1 cellular context compared by ENCODE assay signal in the genomic region with DNA sequence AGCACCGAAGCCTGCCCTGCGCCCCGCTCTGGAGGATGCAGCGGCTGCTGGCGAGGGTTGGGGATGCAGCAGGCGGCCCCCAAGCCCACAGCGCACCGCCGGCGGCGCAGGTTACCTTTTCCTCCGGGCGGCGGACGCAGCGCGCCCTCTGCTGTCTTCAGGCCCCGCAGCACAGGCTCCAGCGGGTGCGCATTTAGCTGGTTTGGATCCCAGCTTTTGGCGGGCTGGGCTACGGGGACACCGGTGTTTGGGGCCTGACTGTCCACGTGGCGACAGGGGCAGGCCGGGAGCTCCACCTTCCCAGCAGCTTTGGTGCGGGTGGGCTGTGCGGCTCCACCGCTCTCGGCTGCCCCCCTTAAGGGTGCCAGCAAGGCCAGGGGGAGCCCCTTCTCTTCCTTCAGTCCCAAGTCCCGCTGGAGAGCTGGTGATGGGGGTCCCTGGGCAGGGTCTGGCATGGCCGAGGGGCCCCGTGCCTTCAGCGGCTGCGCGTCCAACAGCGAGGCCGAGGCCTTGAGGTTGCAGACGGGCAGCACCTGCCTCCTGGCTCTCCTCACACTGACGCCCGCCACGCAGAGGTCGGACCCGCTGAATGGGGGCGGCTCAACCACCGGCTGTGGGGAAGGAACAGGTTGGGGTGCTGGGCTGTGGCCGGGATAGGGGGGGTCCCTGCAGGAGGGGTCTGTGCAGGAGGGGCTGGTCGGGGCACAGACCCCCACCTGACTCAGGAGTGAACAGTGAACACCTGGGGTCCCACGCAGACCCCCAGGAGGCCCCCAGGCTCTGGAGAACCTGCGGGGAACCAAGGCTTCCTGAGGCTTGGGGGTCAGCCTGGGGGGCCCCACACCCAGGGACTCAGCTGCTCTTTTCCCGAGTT.
TF ChIP-seq lines count a peak whose summit lies in the region.

No MANE protein-coding gene starts in this region.

TF ChIP-seq in HepG2, 621 proteins besides CTCF, POLR2A, EP300 and RAD21 (continued from another document and continues in another):
- TF ChIP-seq, protein P1, sequence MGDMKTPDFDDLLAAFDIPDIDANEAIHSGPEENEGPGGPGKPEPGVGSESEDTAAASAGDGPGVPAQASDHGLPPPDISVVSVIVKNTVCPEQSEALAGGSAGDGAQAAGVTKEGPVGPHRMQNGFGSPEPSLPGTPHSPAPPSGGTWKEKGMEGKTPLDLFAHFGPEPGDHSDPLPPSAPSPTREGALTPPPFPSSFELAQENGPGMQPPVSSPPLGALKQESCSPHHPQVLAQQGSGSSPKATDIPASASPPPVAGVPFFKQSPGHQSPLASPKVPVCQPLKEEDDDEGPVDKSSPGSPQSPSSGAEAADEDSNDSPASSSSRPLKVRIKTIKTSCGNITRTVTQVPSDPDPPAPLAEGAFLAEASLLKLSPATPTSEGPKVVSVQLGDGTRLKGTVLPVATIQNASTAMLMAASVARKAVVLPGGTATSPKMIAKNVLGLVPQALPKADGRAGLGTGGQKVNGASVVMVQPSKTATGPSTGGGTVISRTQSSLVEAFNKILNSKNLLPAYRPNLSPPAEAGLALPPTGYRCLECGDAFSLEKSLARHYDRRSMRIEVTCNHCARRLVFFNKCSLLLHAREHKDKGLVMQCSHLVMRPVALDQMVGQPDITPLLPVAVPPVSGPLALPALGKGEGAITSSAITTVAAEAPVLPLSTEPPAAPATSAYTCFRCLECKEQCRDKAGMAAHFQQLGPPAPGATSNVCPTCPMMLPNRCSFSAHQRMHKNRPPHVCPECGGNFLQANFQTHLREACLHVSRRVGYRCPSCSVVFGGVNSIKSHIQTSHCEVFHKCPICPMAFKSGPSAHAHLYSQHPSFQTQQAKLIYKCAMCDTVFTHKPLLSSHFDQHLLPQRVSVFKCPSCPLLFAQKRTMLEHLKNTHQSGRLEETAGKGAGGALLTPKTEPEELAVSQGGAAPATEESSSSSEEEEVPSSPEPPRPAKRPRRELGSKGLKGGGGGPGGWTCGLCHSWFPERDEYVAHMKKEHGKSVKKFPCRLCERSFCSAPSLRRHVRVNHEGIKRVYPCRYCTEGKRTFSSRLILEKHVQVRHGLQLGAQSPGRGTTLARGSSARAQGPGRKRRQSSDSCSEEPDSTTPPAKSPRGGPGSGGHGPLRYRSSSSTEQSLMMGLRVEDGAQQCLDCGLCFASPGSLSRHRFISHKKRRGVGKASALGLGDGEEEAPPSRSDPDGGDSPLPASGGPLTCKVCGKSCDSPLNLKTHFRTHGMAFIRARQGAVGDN (CRISPR knock-in tag; IDR thresholded peaks at IDR 0.05) = peak; percentile 57
- TF ChIP-seq, protein P2, sequence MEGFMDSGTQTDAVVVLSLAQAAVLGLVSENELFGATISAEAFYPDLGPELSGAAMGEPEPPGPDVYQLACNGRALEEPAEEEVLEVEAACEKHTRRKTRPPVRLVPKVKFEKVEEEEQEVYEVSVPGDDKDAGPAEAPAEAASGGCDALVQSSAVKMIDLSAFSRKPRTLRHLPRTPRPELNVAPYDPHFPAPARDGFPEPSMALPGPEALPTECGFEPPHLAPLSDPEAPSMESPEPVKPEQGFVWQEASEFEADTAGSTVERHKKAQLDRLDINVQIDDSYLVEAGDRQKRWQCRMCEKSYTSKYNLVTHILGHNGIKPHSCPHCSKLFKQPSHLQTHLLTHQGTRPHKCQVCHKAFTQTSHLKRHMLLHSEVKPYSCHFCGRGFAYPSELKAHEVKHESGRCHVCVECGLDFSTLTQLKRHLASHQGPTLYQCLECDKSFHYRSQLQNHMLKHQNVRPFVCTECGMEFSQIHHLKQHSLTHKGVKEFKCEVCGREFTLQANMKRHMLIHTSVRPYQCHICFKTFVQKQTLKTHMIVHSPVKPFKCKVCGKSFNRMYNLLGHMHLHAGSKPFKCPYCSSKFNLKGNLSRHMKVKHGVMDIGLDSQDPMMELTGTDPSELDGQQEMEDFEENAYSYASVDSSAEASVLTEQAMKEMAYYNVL (CRISPR knock-in tag; IDR thresholded peaks at IDR 0.05; ENCODE audit: borderline replicate concordance) = no peak
- TF ChIP-seq WIZ (CRISPR knock-in tag; IDR thresholded peaks at IDR 0.05) = no peak
- TF ChIP-seq MAF1 (CRISPR knock-in tag; IDR thresholded peaks at IDR 0.05; ENCODE audit: borderline replicate concordance) = no peak
- TF ChIP-seq, protein P3, sequence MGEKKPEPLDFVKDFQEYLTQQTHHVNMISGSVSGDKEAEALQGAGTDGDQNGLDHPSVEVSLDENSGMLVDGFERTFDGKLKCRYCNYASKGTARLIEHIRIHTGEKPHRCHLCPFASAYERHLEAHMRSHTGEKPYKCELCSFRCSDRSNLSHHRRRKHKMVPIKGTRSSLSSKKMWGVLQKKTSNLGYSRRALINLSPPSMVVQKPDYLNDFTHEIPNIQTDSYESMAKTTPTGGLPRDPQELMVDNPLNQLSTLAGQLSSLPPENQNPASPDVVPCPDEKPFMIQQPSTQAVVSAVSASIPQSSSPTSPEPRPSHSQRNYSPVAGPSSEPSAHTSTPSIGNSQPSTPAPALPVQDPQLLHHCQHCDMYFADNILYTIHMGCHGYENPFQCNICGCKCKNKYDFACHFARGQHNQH (CRISPR knock-in tag; IDR thresholded peaks at IDR 0.05) = no peak
- no peak for TF ChIP-seq NR1H2 (CRISPR knock-in tag; IDR thresholded peaks at IDR 0.05; ENCODE audit: borderline replicate concordance, low read depth)
- no peak for TF ChIP-seq ZNF841 (CRISPR knock-in tag; IDR thresholded peaks at IDR 0.05; ENCODE audit: borderline replicate concordance)
- TF ChIP-seq REPIN1 (CRISPR knock-in tag; IDR thresholded peaks at IDR 0.05; ENCODE audit: borderline replicate concordance, low read depth) = peak; percentile 43; the same call in 1 of the 2 replicates
- TF ChIP-seq PITX1 (CRISPR knock-in tag; IDR thresholded peaks at IDR 0.05) = no peak
- TF ChIP-seq, protein P4, sequence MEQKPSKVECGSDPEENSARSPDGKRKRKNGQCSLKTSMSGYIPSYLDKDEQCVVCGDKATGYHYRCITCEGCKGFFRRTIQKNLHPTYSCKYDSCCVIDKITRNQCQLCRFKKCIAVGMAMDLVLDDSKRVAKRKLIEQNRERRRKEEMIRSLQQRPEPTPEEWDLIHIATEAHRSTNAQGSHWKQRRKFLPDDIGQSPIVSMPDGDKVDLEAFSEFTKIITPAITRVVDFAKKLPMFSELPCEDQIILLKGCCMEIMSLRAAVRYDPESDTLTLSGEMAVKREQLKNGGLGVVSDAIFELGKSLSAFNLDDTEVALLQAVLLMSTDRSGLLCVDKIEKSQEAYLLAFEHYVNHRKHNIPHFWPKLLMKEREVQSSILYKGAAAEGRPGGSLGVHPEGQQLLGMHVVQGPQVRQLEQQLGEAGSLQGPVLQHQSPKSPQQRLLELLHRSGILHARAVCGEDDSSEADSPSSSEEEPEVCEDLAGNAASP (CRISPR knock-in tag; IDR thresholded peaks at IDR 0.05; ENCODE audit: borderline replicate concordance) = 0 out of 2 replicates have a peak, but pooled peaks have one; percentile 25
- no peak for TF ChIP-seq NRL (CRISPR knock-in tag; IDR thresholded peaks at IDR 0.05; ENCODE audit: borderline replicate concordance)
- no peak for TF ChIP-seq NFYC (CRISPR knock-in tag; IDR thresholded peaks at IDR 0.05)
- 0 out of 2 replicates have a peak, but pooled peaks have one; percentile 30 for TF ChIP-seq ZNF776 (CRISPR knock-in tag; IDR thresholded peaks at IDR 0.05)
- TF ChIP-seq, protein P5, sequence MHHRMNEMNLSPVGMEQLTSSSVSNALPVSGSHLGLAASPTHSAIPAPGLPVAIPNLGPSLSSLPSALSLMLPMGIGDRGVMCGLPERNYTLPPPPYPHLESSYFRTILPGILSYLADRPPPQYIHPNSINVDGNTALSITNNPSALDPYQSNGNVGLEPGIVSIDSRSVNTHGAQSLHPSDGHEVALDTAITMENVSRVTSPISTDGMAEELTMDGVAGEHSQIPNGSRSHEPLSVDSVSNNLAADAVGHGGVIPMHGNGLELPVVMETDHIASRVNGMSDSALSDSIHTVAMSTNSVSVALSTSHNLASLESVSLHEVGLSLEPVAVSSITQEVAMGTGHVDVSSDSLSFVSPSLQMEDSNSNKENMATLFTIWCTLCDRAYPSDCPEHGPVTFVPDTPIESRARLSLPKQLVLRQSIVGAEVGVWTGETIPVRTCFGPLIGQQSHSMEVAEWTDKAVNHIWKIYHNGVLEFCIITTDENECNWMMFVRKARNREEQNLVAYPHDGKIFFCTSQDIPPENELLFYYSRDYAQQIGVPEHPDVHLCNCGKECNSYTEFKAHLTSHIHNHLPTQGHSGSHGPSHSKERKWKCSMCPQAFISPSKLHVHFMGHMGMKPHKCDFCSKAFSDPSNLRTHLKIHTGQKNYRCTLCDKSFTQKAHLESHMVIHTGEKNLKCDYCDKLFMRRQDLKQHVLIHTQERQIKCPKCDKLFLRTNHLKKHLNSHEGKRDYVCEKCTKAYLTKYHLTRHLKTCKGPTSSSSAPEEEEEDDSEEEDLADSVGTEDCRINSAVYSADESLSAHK (CRISPR knock-in tag; IDR thresholded peaks at IDR 0.05; ENCODE audit: borderline replicate concordance) = no peak
- TF ChIP-seq, protein P6, sequence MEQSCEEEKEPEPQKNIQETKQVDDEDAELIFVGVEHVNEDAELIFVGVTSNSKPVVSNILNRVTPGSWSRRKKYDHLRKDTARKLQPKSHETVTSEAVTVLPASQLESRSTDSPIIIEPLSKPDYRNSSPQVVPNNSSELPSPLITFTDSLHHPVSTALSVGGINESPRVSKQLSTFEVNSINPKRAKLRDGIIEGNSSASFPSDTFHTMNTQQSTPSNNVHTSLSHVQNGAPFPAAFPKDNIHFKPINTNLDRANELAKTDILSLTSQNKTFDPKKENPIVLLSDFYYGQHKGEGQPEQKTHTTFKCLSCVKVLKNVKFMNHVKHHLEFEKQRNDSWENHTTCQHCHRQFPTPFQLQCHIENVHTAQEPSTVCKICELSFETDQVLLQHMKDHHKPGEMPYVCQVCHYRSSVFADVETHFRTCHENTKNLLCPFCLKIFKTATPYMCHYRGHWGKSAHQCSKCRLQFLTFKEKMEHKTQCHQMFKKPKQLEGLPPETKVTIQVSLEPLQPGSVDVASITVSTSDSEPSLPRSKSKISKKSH (CRISPR knock-in tag; IDR thresholded peaks at IDR 0.05; ENCODE audit: borderline replicate concordance) = peak; percentile 30; the same call in 1 of the 2 replicates
- TF ChIP-seq MATR3 (CRISPR knock-in tag; IDR thresholded peaks at IDR 0.05) = no peak
- no peak for TF ChIP-seq ZFP37 (CRISPR knock-in tag; IDR thresholded peaks at IDR 0.05; ENCODE audit: borderline replicate concordance)
- TF ChIP-seq MAFG (CRISPR knock-in tag; IDR thresholded peaks at IDR 0.05) = no peak
- TF ChIP-seq GABPB1 (CRISPR knock-in tag; IDR thresholded peaks at IDR 0.05) = peak; percentile 44; the same call in 1 of the 2 replicates
- 0 out of 2 replicates have a peak, but pooled peaks have one; percentile 20 for TF ChIP-seq ZNF607 (CRISPR knock-in tag; IDR thresholded peaks at IDR 0.05; ENCODE audit: borderline replicate concordance)
- TF ChIP-seq ATF1 (CRISPR knock-in tag; IDR thresholded peaks at IDR 0.05) = no peak
- TF ChIP-seq FOSL2 (CRISPR knock-in tag; IDR thresholded peaks at IDR 0.05) = peak; percentile 17; the same call in 1 of the 2 replicates
- TF ChIP-seq ZNF296 (CRISPR knock-in tag; conservative IDR thresholded peaks at IDR 0.05) = no peak
- TF ChIP-seq ZNF674 (CRISPR knock-in tag; IDR thresholded peaks at IDR 0.05; ENCODE audit: low read depth) = no peak
- TF ChIP-seq TBX2 (CRISPR knock-in tag; IDR thresholded peaks at IDR 0.05; ENCODE audit: borderline replicate concordance) = 0 out of 2 replicates have a peak, but pooled peaks have one; percentile 5
- 0 out of 2 replicates have a peak, but pooled peaks have one; percentile 11 for TF ChIP-seq SAP130 (CRISPR knock-in tag; IDR thresholded peaks at IDR 0.05; ENCODE audit: low read depth)
- TF ChIP-seq ZNF225 (CRISPR knock-in tag; IDR thresholded peaks at IDR 0.05) = peak; percentile 49; the same call in 1 of the 2 replicates
- no peak for TF ChIP-seq HOXA5 (CRISPR knock-in tag; IDR thresholded peaks at IDR 0.05)
- TF ChIP-seq NFIB (CRISPR knock-in tag; IDR thresholded peaks at IDR 0.05; ENCODE audit: borderline replicate concordance) = no peak
- TF ChIP-seq, protein P7, sequence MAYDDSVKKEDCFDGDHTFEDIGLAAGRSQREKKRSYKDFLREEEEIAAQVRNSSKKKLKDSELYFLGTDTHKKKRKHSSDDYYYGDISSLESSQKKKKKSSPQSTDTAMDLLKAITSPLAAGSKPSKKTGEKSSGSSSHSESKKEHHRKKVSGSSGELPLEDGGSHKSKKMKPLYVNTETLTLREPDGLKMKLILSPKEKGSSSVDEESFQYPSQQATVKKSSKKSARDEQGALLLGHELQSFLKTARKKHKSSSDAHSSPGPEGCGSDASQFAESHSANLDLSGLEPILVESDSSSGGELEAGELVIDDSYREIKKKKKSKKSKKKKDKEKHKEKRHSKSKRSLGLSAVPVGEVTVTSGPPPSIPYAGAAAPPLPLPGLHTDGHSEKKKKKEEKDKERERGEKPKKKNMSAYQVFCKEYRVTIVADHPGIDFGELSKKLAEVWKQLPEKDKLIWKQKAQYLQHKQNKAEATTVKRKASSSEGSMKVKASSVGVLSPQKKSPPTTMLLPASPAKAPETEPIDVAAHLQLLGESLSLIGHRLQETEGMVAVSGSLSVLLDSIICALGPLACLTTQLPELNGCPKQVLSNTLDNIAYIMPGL (CRISPR knock-in tag; IDR thresholded peaks at IDR 0.05; ENCODE audit: borderline replicate concordance in 1 of 2, low read depth in 1 of 2) = 0 out of 4 replicates have a peak, but pooled peaks of 1 of the 2 experiments have one; percentile 56
- no peak for TF ChIP-seq ZFP36L1 (CRISPR knock-in tag; IDR thresholded peaks at IDR 0.05)
- TF ChIP-seq SMAD3 (CRISPR knock-in tag; IDR thresholded peaks at IDR 0.05) = no peak
- TF ChIP-seq ZNF282 (IDR thresholded peaks at IDR 0.05; ENCODE audit: partially characterized antibody) = no peak
- no peak for TF ChIP-seq TOE1 (CRISPR knock-in tag; IDR thresholded peaks at IDR 0.05)
- no peak for TF ChIP-seq ZKSCAN5 (CRISPR knock-in tag; IDR thresholded peaks at IDR 0.05)
- TF ChIP-seq, protein P8, sequence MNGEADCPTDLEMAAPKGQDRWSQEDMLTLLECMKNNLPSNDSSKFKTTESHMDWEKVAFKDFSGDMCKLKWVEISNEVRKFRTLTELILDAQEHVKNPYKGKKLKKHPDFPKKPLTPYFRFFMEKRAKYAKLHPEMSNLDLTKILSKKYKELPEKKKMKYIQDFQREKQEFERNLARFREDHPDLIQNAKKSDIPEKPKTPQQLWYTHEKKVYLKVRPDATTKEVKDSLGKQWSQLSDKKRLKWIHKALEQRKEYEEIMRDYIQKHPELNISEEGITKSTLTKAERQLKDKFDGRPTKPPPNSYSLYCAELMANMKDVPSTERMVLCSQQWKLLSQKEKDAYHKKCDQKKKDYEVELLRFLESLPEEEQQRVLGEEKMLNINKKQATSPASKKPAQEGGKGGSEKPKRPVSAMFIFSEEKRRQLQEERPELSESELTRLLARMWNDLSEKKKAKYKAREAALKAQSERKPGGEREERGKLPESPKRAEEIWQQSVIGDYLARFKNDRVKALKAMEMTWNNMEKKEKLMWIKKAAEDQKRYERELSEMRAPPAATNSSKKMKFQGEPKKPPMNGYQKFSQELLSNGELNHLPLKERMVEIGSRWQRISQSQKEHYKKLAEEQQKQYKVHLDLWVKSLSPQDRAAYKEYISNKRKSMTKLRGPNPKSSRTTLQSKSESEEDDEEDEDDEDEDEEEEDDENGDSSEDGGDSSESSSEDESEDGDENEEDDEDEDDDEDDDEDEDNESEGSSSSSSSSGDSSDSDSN (CRISPR knock-in tag; IDR thresholded peaks at IDR 0.05) = peak; percentile 71; the same call in 1 of the 2 replicates
- no peak for TF ChIP-seq RFX5 (IDR thresholded peaks at IDR 0.05; ENCODE audit: low read depth, low read length)
- TF ChIP-seq TARDBP (CRISPR knock-in tag; IDR thresholded peaks at IDR 0.05) = no peak
- no peak for TF ChIP-seq ZMYM4 (CRISPR knock-in tag; IDR thresholded peaks at IDR 0.05)
- TF ChIP-seq ONECUT2 (CRISPR knock-in tag; IDR thresholded peaks at IDR 0.05) = no peak
